Comparison of ENCODE assay signal across 21 cellular contexts in the genomic region with DNA sequence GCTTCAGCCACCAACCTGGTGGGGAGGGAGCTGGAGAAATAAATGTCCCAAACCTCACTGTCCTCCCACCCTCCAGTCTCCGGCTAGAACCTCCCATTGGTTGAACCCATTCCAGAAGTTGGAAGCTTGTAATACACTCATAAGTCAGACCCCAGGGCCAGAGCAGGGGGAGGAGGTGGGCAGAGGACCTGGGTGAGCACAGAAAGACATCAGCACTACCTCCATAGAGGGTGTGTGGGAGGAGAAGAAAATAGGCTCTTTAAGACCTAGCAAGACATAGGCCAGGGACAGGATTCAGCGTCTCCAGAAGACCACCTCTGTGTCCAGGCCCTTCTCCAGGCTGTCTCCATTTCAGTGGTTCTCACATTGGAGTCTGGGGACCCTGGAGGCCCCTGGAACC.
"Had no signal": no experiment of that assay in that cellular context is flagged by ENCODE, and none has a peak within 500 bp of the region (broad histone marks: within the 10 kb centered on the region; RNA-seq: fewer than 3 reads in every experiment).

No MANE protein-coding gene starts in this region.

- H3K4me3 Mint-ChIP-seq: endodermal cell; naive thymus-derived CD4-positive, alpha-beta T cell; nephron progenitor cell; stimulated activated naive B cell treated with anti-CD40 and anti-IgM and Interleukin-4, amounts not matched to agents 10 μg/mL and 1 μg/mL and 100 μg/mL, for 72 hours; stimulated activated naive CD8-positive, alpha-beta T cell treated with anti-CD3 and anti-CD28 coated beads, Interleukin-15, amount 100 ng/mL, for 72 hours had no signal

- H3K27ac Mint-ChIP-seq: endodermal cell; naive thymus-derived CD4-positive, alpha-beta T cell; nephron progenitor cell; stimulated activated naive B cell treated with anti-CD40 and anti-IgM and Interleukin-4, amounts not matched to agents 10 μg/mL and 1 μg/mL and 100 μg/mL, for 72 hours; stimulated activated naive CD8-positive, alpha-beta T cell treated with anti-CD3 and anti-CD28 coated beads, Interleukin-15, amount 100 ng/mL, for 72 hours had no signal

- H3K4me3 ChIP-seq: heart left ventricle, skin epidermis, thoracic aorta, transverse colon had no signal

- H3K4me1 Mint-ChIP-seq: naive thymus-derived CD4-positive, alpha-beta T cell; stimulated activated naive CD8-positive, alpha-beta T cell treated with anti-CD3 and anti-CD28 coated beads, Interleukin-15, amount 100 ng/mL, for 72 hours had no signal

- H3K27ac ChIP-seq: heart left ventricle, skin epidermis, thoracic aorta, transverse colon had no signal

- H3K4me1 ChIP-seq: transverse colon had no signal

- ATAC-seq: heart left ventricle; left lobe of liver; naive thymus-derived CD4-positive, alpha-beta T cell; sciatic nerve; stimulated activated naive B cell treated with anti-CD40 and anti-IgM and Interleukin-4, amounts not matched to agents 10 μg/mL and 1 μg/mL and 100 μg/mL, for 72 hours; stimulated activated naive CD8-positive, alpha-beta T cell treated with anti-CD3 and anti-CD28 coated beads, Interleukin-15, amount 100 ng/mL, for 72 hours had no signal

- H3K36me3 ChIP-seq: heart left ventricle, thoracic aorta, transverse colon had no signal

- H3K27me3 ChIP-seq: transverse colon had no signal

- H3K9me3 ChIP-seq: thoracic aorta, transverse colon had no signal

- H3K36me3 Mint-ChIP-seq: stimulated activated naive B cell treated with anti-CD40 and anti-IgM and Interleukin-4, amounts not matched to agents 10 μg/mL and 1 μg/mL and 100 μg/mL, for 72 hours had no signal

- DNase-seq: dermis blood vessel endothelial cell; effector CD4-positive, alpha-beta T cell; endodermal cell; erythroblast; foreskin melanocyte; heart left ventricle; hippocampal formation; mammary epithelial cell; nephron progenitor cell; posterior cingulate gyrus; stimulated activated CD4-positive, alpha-beta T cell treated with anti-CD3 and anti-CD28 coated beads, Interleukin-2, amount 100 ng/mL, for 24 hours; stimulated activated CD4-positive, alpha-beta T cell treated with anti-CD3 and anti-CD28 coated beads, Interleukin-4, amount 100 ng/mL, for 4 hours; stimulated activated naive B cell treated with anti-CD40 and anti-IgM and Interleukin-4, amounts not matched to agents 10 μg/mL and 1 μg/mL and 100 μg/mL, for 72 hours; stimulated activated naive CD8-positive, alpha-beta T cell treated with anti-CD3 and anti-CD28 coated beads, Interleukin-15, amount 100 ng/mL, for 72 hours; substantia nigra; transverse colon had no signal
